In the genomic region with DNA sequence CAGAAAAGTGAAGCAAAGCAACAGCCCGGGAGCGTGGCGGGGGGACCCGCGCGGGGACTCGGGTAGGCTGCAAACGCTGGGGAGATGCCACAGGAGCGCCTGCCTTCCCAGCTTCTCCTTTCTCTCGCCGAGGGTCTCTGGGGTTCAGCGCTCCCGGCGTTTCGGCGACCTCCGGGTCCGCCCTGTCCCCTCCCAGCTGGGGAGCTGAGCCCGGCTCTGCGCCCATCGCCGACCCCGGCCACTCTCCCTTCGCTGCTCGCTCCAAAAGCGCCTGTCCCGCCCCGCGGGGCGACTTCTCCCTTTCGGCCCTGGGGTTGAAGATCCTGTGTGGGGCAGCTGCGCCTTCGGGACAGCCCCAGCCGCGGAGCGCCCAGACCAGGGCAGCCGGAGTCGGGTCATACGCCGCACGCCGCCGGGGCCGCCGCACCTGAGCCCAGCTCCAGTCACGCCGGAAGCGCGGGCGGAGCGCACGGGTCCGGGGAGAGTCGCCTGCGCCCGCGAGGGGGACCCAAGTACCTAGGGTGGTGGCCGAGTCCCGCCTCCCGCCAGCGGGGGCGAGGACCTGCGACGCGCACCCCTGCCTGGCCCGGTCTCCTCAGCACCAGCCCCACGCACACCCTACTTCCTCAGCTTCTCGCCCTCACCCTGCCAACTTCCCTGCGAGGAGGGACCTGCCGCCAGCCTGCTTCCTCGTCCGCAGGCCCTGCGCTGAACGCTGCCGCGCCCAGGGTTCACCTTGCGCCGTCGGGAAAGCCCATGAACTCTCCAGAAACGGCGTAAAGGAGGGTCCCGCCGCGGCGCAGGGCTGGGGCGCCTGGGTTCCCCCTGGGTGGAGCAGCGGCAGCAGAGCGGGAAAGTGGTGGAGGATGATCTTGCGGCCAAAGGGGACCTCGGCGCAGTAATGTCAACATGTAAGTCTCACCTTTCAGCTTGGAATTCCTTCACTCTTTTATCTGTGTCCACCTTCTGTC, we compare ENCODE assay signal across 8 cellular contexts. TPM values are rescaled to one million over a fixed set of nuclear protein-coding genes. Genes with fewer than 3 reads are reported as not detected.
A peak's percentile ranks its signal among the peaks of the same experiment; 100 is the strongest.
DNase-seq lines count a peak whose midpoint lies in the region; ATAC-seq and TF ChIP-seq lines count a peak whose summit lies in the region.

A gene (plus strand): TSS at position 587 of the 971 bp plus-strand sequence. CDS start 323 bp downstream, at position 910.

- DNase-seq in NCI-H82 (lab: John Stamatoyannopoulos, UW): peak; percentile 34
- no peak for DNase-seq in NCI-H82 treated with DMSO at 0.1 percent for 48 hours (lab: John Stamatoyannopoulos, UW; ENCODE audit: unreplicated experiment)
- DNase-seq in Peyer's patch: peak in 2 of 3 donors; percentile 65 to 76
- peak; percentile 54 for DNase-seq in activated naive CD4-positive, alpha-beta T cell treated with anti-CD3 and anti-CD28 coated beads, Interleukin-2, amount 50 U/mL, for 16 hours
- peak; percentile 59 for DNase-seq in left cardiac atrium
- peak; percentile 18 for DNase-seq in renal cortical epithelial cell (ENCODE audit: low read depth)
- DNase-seq in GOT3 (lab: John Stamatoyannopoulos, UW): no peak

- intact Hi-C loops in left cardiac atrium (cut with DNase I): no loop called here

- no peaks in the 10 kb centered on the region for H3K9me3 ChIP-seq in Peyer's patch

- peak in 3 of 6 experiments; percentile 24 to 45 (median 25) for TF ChIP-seq CTCF in Peyer's patch (IDR thresholded peaks at IDR 0.05)

- ATAC-seq in HG03025 (IDR thresholded peaks at IDR 0.05; ENCODE audit: low FRiP score, unreplicated experiment): peak; percentile 68
- ATAC-seq in left cardiac atrium: peak; percentile 71 to 78

- peak in 1 of 2 donors; percentile 26 for TF ChIP-seq POLR2A in Peyer's patch (IDR thresholded peaks at IDR 0.05)

- H3K27ac ChIP-seq in Peyer's patch: peak within 1 kb of the TSS; percentile 31 to 63 (median 50)

- no peaks in the 10 kb centered on the region for H3K4me1 ChIP-seq in Peyer's patch

- H3K27me3 ChIP-seq in Peyer's patch: no peaks in the 10 kb centered on the region

- H3K4me3 ChIP-seq in Peyer's patch: peak within 1 kb of the TSS; percentile 35 to 73 (median 57)

- no peaks in the 10 kb centered on the region for H3K36me3 ChIP-seq in Peyer's patch

RNA-seq across cellular contexts. Expression of the gene that starts here (rescaled TPM):
- 10 to 100 TPM; 15.7 to 43.3 (median 32.2) TPM for total RNA-seq in Peyer's patch
- total RNA-seq in left cardiac atrium: 10 to 100 TPM in 1 of 2 donors, 1 to 10 TPM in 1; 5.7 to 13.4 TPM
- total RNA-seq in renal cortical epithelial cell: 26.1 and 46.0 TPM in 2 replicates

Comparison
In these comparisons a context has a peak if more than half of its experiments do, and no peak if none do; other contexts are left out.
1. DNase-seq: peak in NCI-H82 (single experiment), Peyer's patch (2 of 3), activated naive CD4-positive, alpha-beta T cell treated with anti-CD3 and anti-CD28 coated beads, Interleukin-2, amount 50 U/mL, for 16 hours (single experiment), left cardiac atrium (single experiment) and renal cortical epithelial cell (single experiment); none in NCI-H82 treated with DMSO at 0.1 percent for 48 hours (single experiment) and GOT3 (single experiment).